9 cellular contexts compared by ENCODE assay signal in genomic region chr5:53481354-53481886, GRCh38. TPM values are rescaled to one million over a fixed set of nuclear protein-coding genes. Genes with fewer than 3 reads are reported as not detected.
DNase-seq lines count a peak whose midpoint lies in the region; ATAC-seq, FAIRE-seq and TF ChIP-seq lines count a peak whose summit lies in the region.
"Had no signal": no experiment of that assay in that cellular context is flagged by ENCODE, and none has a peak within 500 bp of the region (broad histone marks: within the 10 kb centered on the region; RNA-seq: fewer than 3 reads in every experiment).

No MANE protein-coding gene starts in this region.

- no peak for TF ChIP-seq EP300 in A549 (IDR thresholded peaks at IDR 0.05)

- POLR2A ChIA-PET in A549 (lab: Yijun Ruan, JAX), result interaction anchor here (0.7 kb wide), 2 partner anchors 440 to 503 kb away, joined by 4 to 10 read pairs; no protein-coding TSS in a partner anchor

- peaks cover 22 to 27% of the 10 kb centered on the region in 2 donors for H3K27me3 ChIP-seq in mucosa of rectum (ENCODE audit: control insufficient read depth in 2 of 2, insufficient read depth in 2 of 2, low read length in 2 of 2)

- TF ChIP-seq CTCF in A549 (IDR thresholded peaks at IDR 0.05) (no peak), HFFc6 (IDR thresholded peaks at IDR 0.05) (no peak), cardiac fibroblast (IDR thresholded peaks at IDR 0.05; ENCODE audit: low read depth, low read length) (no peak)

- H3K4me3 ChIP-seq in A549 (peak overlapping the region; percentile 61), cardiac fibroblast (replicated peaks in 1 of 2; ENCODE audit: low read depth in 2 of 2, low read length in 2 of 2) (peak overlapping the region; percentile 72 to 86), mucosa of rectum (ENCODE audit: low read length in 2 of 2) (peak overlapping the region; percentile 62 to 67)

- FAIRE-seq in A549 (lab: Jason Lieb, UNC), result no peak
- FAIRE-seq: GM12892 had no signal

- H3K27me3 Mint-ChIP-seq in HFFc6 (ENCODE audit: insufficient read depth), result peaks cover 7% of the 10 kb centered on the region

- no peaks in the 10 kb centered on the region for H3K9me3 Mint-ChIP-seq in HFFc6

- TF ChIP-seq RAD21 in A549 (conservative IDR thresholded peaks at IDR 0.05 in 1 of 2, IDR thresholded peaks at IDR 0.05 in 1 of 2), result no peak

- CTCF ChIA-PET in A549 (lab: Yijun Ruan, JAX), result interaction anchor here (0.9 to 2.6 kb wide), 6 partner anchors 53 to 748 kb away, joined by 3 to 9 read pairs (median 4); no protein-coding TSS in a partner anchor

- 3% methylated on average over 5 of the region's 5 CpGs for WGBS in A549 (ENCODE audit: missing lambda C conversion rate)

- H3K27ac ChIP-seq in A549, result peak overlapping the region; percentile 47 to 84
- H3K27ac ChIP-seq in mucosa of rectum (ENCODE audit: low read depth in 2 of 2, low read length in 2 of 2), result peak overlapping the region in 1 of 2 donors; percentile 52

- DNase-seq in A549 (ENCODE audit: low read depth in 1 of 2, low spot score in 1 of 2) (no peak), HFFc6 (no peak), cardiac fibroblast (ENCODE audit: low read depth in 2 of 2) (peak; percentile 37 to 51), NCI-H748 (lab: John Stamatoyannopoulos, UW; ENCODE audit: unreplicated experiment) (no peak)

- H3K36me3 ChIP-seq in mucosa of rectum (ENCODE audit: control insufficient read depth in 2 of 2, insufficient read depth in 2 of 2, low read length in 2 of 2), result no peaks in the 10 kb centered on the region

- peaks cover 37% of the 10 kb centered on the region for H3K4me1 Mint-ChIP-seq in HFFc6 (ENCODE audit: low read depth)

- H3K4me1 ChIP-seq in A549 (peaks cover 8% of the 10 kb centered on the region; the same call in 1 of the 3 replicates), mucosa of rectum (ENCODE audit: control insufficient read depth in 2 of 2, insufficient read depth in 2 of 2, low read length in 2 of 2) (peaks cover 10 to 16% of the 10 kb centered on the region in 2 donors)

- ATAC-seq in A549, result no peak
- ATAC-seq in HG03442 (IDR thresholded peaks at IDR 0.05; ENCODE audit: unreplicated experiment), result no peak
- no peak for ATAC-seq in GM21717 (IDR thresholded peaks at IDR 0.05; ENCODE audit: unreplicated experiment)
- no peak for ATAC-seq in GM19452 (IDR thresholded peaks at IDR 0.05; ENCODE audit: unreplicated experiment)

- H3K4me3 Mint-ChIP-seq in HFFc6, result peak overlapping the region; percentile 96

- peak overlapping the region; percentile 86 for H3K27ac Mint-ChIP-seq in HFFc6

- H3K9me3 ChIP-seq in A549, result no peaks in the 10 kb centered on the region
- no peaks in the 10 kb centered on the region for H3K9me3 ChIP-seq in mucosa of rectum (ENCODE audit: control insufficient read depth in 2 of 2, low read length in 2 of 2)

- H3K36me3 Mint-ChIP-seq in HFFc6 (ENCODE audit: low read depth), result peaks cover 28% of the 10 kb centered on the region

- H3K9ac ChIP-seq in mucosa of rectum (ENCODE audit: low read depth in 1 of 2, low read length in 2 of 2), result peak overlapping the region; percentile 41 to 52

- TF ChIP-seq POLR2A in A549 (IDR thresholded peaks at IDR 0.05; ENCODE audit: low read length), result no peak

- H3K4me2 ChIP-seq in A549, result peak overlapping the region; percentile 96

TF ChIP-seq in A549, 52 proteins besides CTCF, POLR2A, EP300 and RAD21:
- TF ChIP-seq ZSCAN20 (CRISPR knock-in tag; IDR thresholded peaks at IDR 0.05) (no peak), REST (IDR thresholded peaks at IDR 0.05) (0 out of 2 replicates have a peak, but pooled peaks have one; percentile 7)

RNA-seq across cellular contexts. Expression of gene FST, which starts 1.0 kb away (rescaled TPM):
- polyA plus RNA-seq in A549 (2011; rRNA removed) (10.1 and 11.2 TPM in 2 replicates), A549 (2017; fragmentation: RNase III; extraction: RNeasy Plus Mini Kit Qiagen cat#74134 plus additional on column Dnase treatment) (2.0 to 3.8 TPM (median 2.6 TPM) in 3 replicates)
- 5.7 and 5.8 TPM in 2 replicates for polyA plus RNA-seq in A549 (2012; cell fraction: cytosol; rRNA removed)
- 7.2 and 7.9 TPM in 2 replicates for polyA plus RNA-seq in A549 (2012; cell fraction: nucleus; rRNA removed)
- polyA minus RNA-seq in A549 (2011; rRNA and poly(A)+ RNA removed), result 3.4 and 6.2 TPM in 2 replicates
- total RNA-seq in HFFc6 (2021; fragmentation: NEBNext Ultra II Directional; extraction: Animal tissue kit (Norgen Biotek cat#: 25700)), result 10 to 100 TPM; 14.2 to 92.1 (median 82.2) TPM

Comparison
In these comparisons a context has a peak if more than half of its experiments do, and no peak if none do; other contexts are left out.
1. DNase-seq: peak in cardiac fibroblast (2 of 2); none in A549 (0 of 2), HFFc6 (single experiment) and NCI-H748 (single experiment).
2. Peak in every context shown above with its lines, with median percentiles within 50 percentile points of each other: H3K4me3 ChIP-seq.